14 cellular contexts compared by ENCODE assay signal in the genomic region with DNA sequence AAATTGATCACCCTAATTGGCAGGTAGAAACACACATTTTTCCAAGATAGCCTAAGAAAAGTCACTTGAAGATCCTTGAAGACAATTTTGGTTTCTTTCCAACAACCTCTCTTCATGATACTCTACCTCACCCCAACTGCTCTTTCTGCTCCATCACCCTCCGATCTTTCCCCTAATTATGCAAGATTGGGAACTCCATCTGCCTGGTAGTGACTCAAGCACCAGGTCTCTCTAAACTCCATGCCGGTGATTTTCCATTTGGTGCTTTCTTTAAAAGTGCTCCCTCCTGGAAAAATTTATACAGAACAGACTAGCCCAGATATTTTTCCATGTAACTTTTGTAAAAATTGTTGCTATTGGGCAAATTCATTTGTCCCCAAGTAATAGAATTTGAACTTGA. TPM values are rescaled to one million over a fixed set of nuclear protein-coding genes. Genes with fewer than 3 reads are reported as not detected.
A peak's percentile ranks its signal among the peaks of the same experiment; 100 is the strongest.
DNase-seq lines count a peak whose midpoint lies in the region; ATAC-seq and TF ChIP-seq lines count a peak whose summit lies in the region.
"Had no signal": no experiment of that assay in that cellular context is flagged by ENCODE, and none has a peak within 500 bp of the region (broad histone marks: within the 10 kb centered on the region; RNA-seq: fewer than 3 reads in every experiment).

No MANE protein-coding gene starts in this region.

- peaks cover 11% of the 10 kb centered on the region for H3K79me2 ChIP-seq in OCI-LY3 (ENCODE audit: low read length)

- no peak overlapping the region for H3K27ac Mint-ChIP-seq in activated naive CD8-positive, alpha-beta T cell
- no peak overlapping the region for H3K27ac Mint-ChIP-seq in activated naive CD8-positive, alpha-beta T cell treated with anti-CD3 and anti-CD28 coated beads for 36 hours
- no peak overlapping the region for H3K27ac Mint-ChIP-seq in type B pancreatic cell

- H3K4me1 ChIP-seq in OCI-LY3 (ENCODE audit: low read length), result peaks cover 17% of the 10 kb centered on the region

- H3K36me3 Mint-ChIP-seq in activated naive CD8-positive, alpha-beta T cell, result peaks cover 8% of the 10 kb centered on the region
- peaks cover 25% of the 10 kb centered on the region for H3K36me3 Mint-ChIP-seq in activated naive CD8-positive, alpha-beta T cell treated with anti-CD3 and anti-CD28 coated beads for 36 hours
- H3K36me3 Mint-ChIP-seq in type B pancreatic cell, result peaks cover 14% of the 10 kb centered on the region

- no peak overlapping the region for H3K4me3 ChIP-seq in OCI-LY3 (ENCODE audit: low read length)
- peak overlapping the region; percentile 90 for H3K4me3 ChIP-seq in epithelial cell of proximal tubule (ENCODE audit: low read depth, low read length)

- peaks cover 8% of the 10 kb centered on the region for H3K36me3 ChIP-seq in OCI-LY3 (replicated peaks; ENCODE audit: low read depth, low read length)
- H3K36me3 ChIP-seq: brain microvascular endothelial cell, pancreas had no signal

- DNase-seq in activated naive CD8-positive, alpha-beta T cell treated with anti-CD3 and anti-CD28 coated beads for 36 hours, result no peak
- DNase-seq in epithelial cell of proximal tubule (ENCODE audit: low read depth), result peak; percentile 95
- no peak for DNase-seq in type B pancreatic cell (ENCODE audit: extremely low spot score, unreplicated experiment)
- no peak for DNase-seq in activated effector memory CD4-positive, alpha-beta T cell treated with Interleukin-2 at 50 U/mL for 16 hours
- DNase-seq in LoVo (ENCODE audit: low spot score), result no peak
- DNase-seq: activated T-cell treated with anti-CD3 and anti-CD28 coated beads for 4 hours, brain microvascular endothelial cell, hypothalamus, Kasumi-1, NCI-H2227 treated with DMSO at 0.1 percent for 48 hours, pancreas had no signal

- no peak overlapping the region for H3K27ac ChIP-seq in OCI-LY3 (ENCODE audit: low read length)
- H3K27ac ChIP-seq: brain microvascular endothelial cell, pancreas had no signal

- no peaks in the 10 kb centered on the region for H3K27me3 Mint-ChIP-seq in activated naive CD8-positive, alpha-beta T cell
- H3K27me3 Mint-ChIP-seq in activated naive CD8-positive, alpha-beta T cell treated with anti-CD3 and anti-CD28 coated beads for 36 hours, result no peaks in the 10 kb centered on the region
- H3K27me3 Mint-ChIP-seq in type B pancreatic cell, result no peaks in the 10 kb centered on the region

- peaks cover 37% of the 10 kb centered on the region for H3K4me1 Mint-ChIP-seq in activated naive CD8-positive, alpha-beta T cell (ENCODE audit: low read depth)
- H3K4me1 Mint-ChIP-seq in activated naive CD8-positive, alpha-beta T cell treated with anti-CD3 and anti-CD28 coated beads for 36 hours, result peaks cover 32% of the 10 kb centered on the region
- H3K4me1 Mint-ChIP-seq in type B pancreatic cell (ENCODE audit: unreplicated experiment), result peaks cover 22% of the 10 kb centered on the region

- no peak overlapping the region for H3K9ac ChIP-seq in OCI-LY3 (ENCODE audit: low read length)

- peaks cover 16% of the 10 kb centered on the region for H3K9me3 ChIP-seq in OCI-LY3 (ENCODE audit: insufficient read depth, low read length)
- H3K9me3 ChIP-seq: pancreas had no signal

- ATAC-seq in HG03571 (IDR thresholded peaks at IDR 0.05; ENCODE audit: unreplicated experiment), result no peak

- H3K4me2 ChIP-seq in OCI-LY3 (ENCODE audit: low read length), result peak overlapping the region; percentile 72

- H3K27me3 ChIP-seq in OCI-LY3 (ENCODE audit: low read depth, low read length), result no peaks in the 10 kb centered on the region
- H3K27me3 ChIP-seq: brain microvascular endothelial cell, pancreas had no signal

- H3K4me3 Mint-ChIP-seq in activated naive CD8-positive, alpha-beta T cell, result peak overlapping the region; percentile 24
- no peak overlapping the region for H3K4me3 Mint-ChIP-seq in activated naive CD8-positive, alpha-beta T cell treated with anti-CD3 and anti-CD28 coated beads for 36 hours
- H3K4me3 Mint-ChIP-seq in type B pancreatic cell, result peak overlapping the region; percentile 50

- no peaks in the 10 kb centered on the region for H3K9me3 Mint-ChIP-seq in activated naive CD8-positive, alpha-beta T cell (ENCODE audit: low read depth)
- H3K9me3 Mint-ChIP-seq in activated naive CD8-positive, alpha-beta T cell treated with anti-CD3 and anti-CD28 coated beads for 36 hours, result peaks cover 8% of the 10 kb centered on the region
- H3K9me3 Mint-ChIP-seq in type B pancreatic cell, result no peaks in the 10 kb centered on the region

- peak overlapping the region; percentile 98 for H2AFZ ChIP-seq in OCI-LY3 (ENCODE audit: low read depth, low read length)

- TF ChIP-seq CTCF in OCI-LY3 (IDR thresholded peaks at IDR 0.05; ENCODE audit: low read depth, low read length) (no peak), epithelial cell of proximal tubule (conservative IDR thresholded peaks at IDR 0.05; ENCODE audit: low read depth, low read length) (no peak), type B pancreatic cell (conservative IDR thresholded peaks at IDR 0.05) (no peak)

- H4K20me1 ChIP-seq in OCI-LY3 (ENCODE audit: insufficient read depth, low read length), result no peaks in the 10 kb centered on the region

RNA-seq across cellular contexts. Expression of a gene that starts 1.1 kb away (rescaled TPM):
- total RNA-seq in activated naive CD8-positive, alpha-beta T cell treated with anti-CD3 and anti-CD28 coated beads for 36 hours, result 100 to 1,000 TPM; 116 TPM
- total RNA-seq in epithelial cell of proximal tubule (134 and 277 TPM in 2 replicates), type B pancreatic cell (ENCODE audit: low replicate concordance) (78.4 and 138 TPM in 2 replicates)
